ENCODE assay signal across 8 cellular contexts in the genomic region with DNA sequence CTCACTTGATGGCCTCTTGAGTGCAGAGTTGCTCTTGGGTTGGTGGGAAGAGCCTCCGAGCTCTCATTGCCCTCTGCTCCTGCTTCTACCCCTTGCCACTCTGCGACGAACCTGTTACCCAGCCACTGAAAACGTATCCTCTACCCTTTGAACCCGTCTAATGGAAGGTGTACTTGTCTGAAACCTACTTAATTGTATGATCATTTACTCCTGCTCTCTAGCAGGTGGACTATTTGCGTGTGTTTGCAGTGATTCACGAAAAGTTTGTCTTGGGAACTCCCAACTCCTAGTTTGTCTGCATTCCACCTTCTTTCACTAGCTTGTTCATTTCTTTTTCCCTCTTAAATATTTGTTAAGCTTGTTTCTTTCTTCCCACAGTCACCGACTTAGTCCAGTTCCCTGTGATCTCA. TPM values are rescaled to one million over a fixed set of nuclear protein-coding genes. Genes with fewer than 3 reads are reported as not detected.
DNase-seq lines count a peak whose midpoint lies in the region; ATAC-seq and TF ChIP-seq lines count a peak whose summit lies in the region.

No MANE protein-coding gene starts in this region.

- H3K27ac ChIP-seq in DND-41 (ENCODE audit: low read length): peak overlapping the region; percentile 79
- H3K27ac ChIP-seq in HEK293 (ENCODE audit: extremely low read depth, low read depth, low read length): no peak overlapping the region
- H3K27ac ChIP-seq in SU-DHL-6 (ENCODE audit: low read depth, low read length): no peak overlapping the region
- no peak overlapping the region for H3K27ac ChIP-seq in trophoblast cell (ENCODE audit: low read depth, low read length)

- no peak overlapping the region for H2BK120ac ChIP-seq in trophoblast cell (ENCODE audit: insufficient read depth, low read length, poor library complexity)

- no peak overlapping the region for H2BK5ac ChIP-seq in trophoblast cell (ENCODE audit: low read depth, low read length, poor library complexity)

- H3K27me3 ChIP-seq in DND-41 (ENCODE audit: insufficient read depth, low read length, poor library complexity): no peaks in the 10 kb centered on the region
- no peaks in the 10 kb centered on the region for H3K27me3 ChIP-seq in SU-DHL-6 (ENCODE audit: low read length)
- H3K27me3 ChIP-seq in trophoblast cell (ENCODE audit: insufficient read depth, low read length): no peaks in the 10 kb centered on the region

- H3K4me1 ChIP-seq in DND-41 (ENCODE audit: insufficient read depth, low read length) (peaks cover 41% of the 10 kb centered on the region), HEK293 (ENCODE audit: control insufficient read depth, insufficient read depth, low read length) (peaks cover 9% of the 10 kb centered on the region; the same call in 1 of the 2 replicates), trophoblast cell (ENCODE audit: control insufficient read depth in 1 of 2, insufficient read depth in 2 of 2, low read length in 2 of 2) (peaks cover 0 to 3% of the 10 kb centered on the region in 2 experiments)

- CTCF ChIA-PET in HEK293 (lab: Yijun Ruan, JAX): no interaction called here

- POLR2A ChIA-PET in HEK293 (lab: Yijun Ruan, JAX): interaction anchor here (0.6 to 1.7 kb wide), 6 partner anchors 13 to 530 kb away, joined by 4 to 8 read pairs (median 5); a partner anchor contains a TSS

- H4K8ac ChIP-seq in trophoblast cell (ENCODE audit: low read depth, low read length): peak overlapping the region; percentile 91

- H2AK5ac ChIP-seq in trophoblast cell (ENCODE audit: low read length): no peak overlapping the region

- H3K4me3 ChIP-seq in DND-41 (ENCODE audit: low read depth in 1 of 2, low read length in 2 of 2) (peak overlapping the region; percentile 40 to 89), HEK293 (ENCODE audit: low read depth, low read length) (peak overlapping the region; percentile 80), SU-DHL-6 (ENCODE audit: insufficient read depth, low read length, poor library complexity, severe bottlenecking) (peak overlapping the region; percentile 94), fibroblast of the aortic adventitia (ENCODE audit: low read depth, low read length) (peak overlapping the region; percentile 85), trophoblast cell (ENCODE audit: low read depth, low read length) (peak overlapping the region; percentile 80)

- no peak overlapping the region for H3K23ac ChIP-seq in trophoblast cell (ENCODE audit: low read length)

- peak overlapping the region; percentile 34 for H4K12ac ChIP-seq in trophoblast cell (ENCODE audit: low read depth, low read length)

- ATAC-seq in DND-41 (ENCODE audit: insufficient read depth, low read depth) (peak; percentile 17; the same call in 2 of the 3 replicates), HG03378 (IDR thresholded peaks at IDR 0.05; ENCODE audit: unreplicated experiment) (no peak)

- H3K36me3 ChIP-seq in DND-41 (ENCODE audit: insufficient read depth, low read length) (peaks cover 25% of the 10 kb centered on the region; the same call in 1 of the 2 replicates), HEK293 (ENCODE audit: control insufficient read depth in 2 of 2, insufficient read depth in 1 of 2, low read length in 2 of 2) (peaks cover 11 to 36% of the 10 kb centered on the region in 2 experiments), SU-DHL-6 (ENCODE audit: low read length) (peaks cover 31% of the 10 kb centered on the region), trophoblast cell (ENCODE audit: control insufficient read depth in 1 of 2, insufficient read depth in 2 of 2, low read length in 2 of 2) (peaks cover 0 to 2% of the 10 kb centered on the region in 2 experiments)

- peak overlapping the region; percentile 14 for H3K14ac ChIP-seq in trophoblast cell (ENCODE audit: low read length)

- DNase-seq in DND-41: no peak
- peak; percentile 20 for DNase-seq in fibroblast of the aortic adventitia (ENCODE audit: low read depth)
- peak; percentile 28 to 64 for DNase-seq in trophoblast cell
- DNase-seq in GDM1 (lab: John Stamatoyannopoulos, UW): no peak
- DNase-seq in G401 (ENCODE audit: low spot score): no peak

- H3K9ac ChIP-seq in DND-41 (ENCODE audit: low read depth, low read length) (peak overlapping the region; percentile 72), SU-DHL-6 (ENCODE audit: low read length) (peak overlapping the region; percentile 69), trophoblast cell (ENCODE audit: low read length) (no peak overlapping the region)

- H3K4me2 ChIP-seq in DND-41 (ENCODE audit: insufficient read depth, low read length): peak overlapping the region; percentile 95
- peak overlapping the region; percentile 94 for H3K4me2 ChIP-seq in SU-DHL-6 (ENCODE audit: low read depth, low read length, poor library complexity, severe bottlenecking)
- peak overlapping the region; percentile 75 for H3K4me2 ChIP-seq in trophoblast cell (ENCODE audit: low read length)

- H3K9me3 ChIP-seq in DND-41 (ENCODE audit: insufficient read depth, low read length, severe bottlenecking) (no peaks in the 10 kb centered on the region), HEK293 (ENCODE audit: control insufficient read depth, insufficient read depth, low read depth, low read length) (no peaks in the 10 kb centered on the region), SU-DHL-6 (ENCODE audit: insufficient read depth, low read length) (no peaks in the 10 kb centered on the region), trophoblast cell (ENCODE audit: insufficient read depth, low read depth, low read length) (no peaks in the 10 kb centered on the region)

- H2AFZ ChIP-seq in DND-41 (ENCODE audit: low read depth, low read length) (peak overlapping the region; percentile 88), SU-DHL-6 (ENCODE audit: low read depth, low read length, severe bottlenecking) (peak overlapping the region; percentile 96), trophoblast cell (ENCODE audit: insufficient read depth, low read length, poor library complexity) (peak overlapping the region; percentile 82)

- peaks cover 5% of the 10 kb centered on the region for H3K79me1 ChIP-seq in trophoblast cell (ENCODE audit: low read length)

- in situ Hi-C loops in G401 (cut with HindIII; ENCODE audit: low sequenced_read_pairs): no loop called here

- no peaks in the 10 kb centered on the region for H3K9me2 ChIP-seq in SU-DHL-6 (replicated peaks; ENCODE audit: insufficient read depth, low read length)

- H2BK12ac ChIP-seq in trophoblast cell (ENCODE audit: low read length): no peak overlapping the region

- H4K20me1 ChIP-seq in DND-41 (ENCODE audit: insufficient read depth, low read length): no peaks in the 10 kb centered on the region
- H4K20me1 ChIP-seq in SU-DHL-6 (ENCODE audit: low read depth, low read length): no peaks in the 10 kb centered on the region

- no CpG with 5 or more reads among the region's 8 CpGs for WGBS in trophoblast cell (ENCODE audit: extremely low coverage, insufficient coverage, insufficient read length)

- peak overlapping the region; percentile 32 for H3K18ac ChIP-seq in trophoblast cell (ENCODE audit: low read length)

- H3K79me2 ChIP-seq in DND-41 (ENCODE audit: insufficient read depth, low read length) (peaks cover 23% of the 10 kb centered on the region), SU-DHL-6 (ENCODE audit: insufficient read depth, low read length) (peaks cover 15% of the 10 kb centered on the region; the same call in 1 of the 2 replicates), trophoblast cell (ENCODE audit: control insufficient read depth, insufficient read depth, low read length, poor library complexity) (peaks cover 4% of the 10 kb centered on the region)

- peak overlapping the region; percentile 49 for H4K91ac ChIP-seq in trophoblast cell (ENCODE audit: low read depth, low read length)

- no peaks in the 10 kb centered on the region for H3F3A ChIP-seq in SU-DHL-6 (ENCODE audit: insufficient read depth)

- TF ChIP-seq CTCF in DND-41 (IDR thresholded peaks at IDR 0.05; ENCODE audit: borderline replicate concordance, extremely low read depth, low read length, poor library complexity, severe bottlenecking): no peak
- TF ChIP-seq CTCF in HEK293 (tag by site-specific recombination; IDR thresholded peaks at IDR 0.05): no peak
- TF ChIP-seq CTCF in SU-DHL-6 (IDR thresholded peaks at IDR 0.05; ENCODE audit: insufficient read depth, low read length, poor library complexity, severe bottlenecking): no peak
- TF ChIP-seq CTCF in fibroblast of the aortic adventitia (IDR thresholded peaks at IDR 0.05; ENCODE audit: insufficient read depth, low read length): no peak

- no peak overlapping the region for H3K4ac ChIP-seq in trophoblast cell (ENCODE audit: low read depth, low read length)

TF ChIP-seq in HEK293, 187 proteins besides CTCF, POLR2A, EP300 and RAD21 (continues in another document):
- TF ChIP-seq SCRT2 (tag by site-specific recombination; IDR thresholded peaks at IDR 0.05) (peak; percentile 58), ZNF214 (tag by site-specific recombination; IDR thresholded peaks at IDR 0.05; ENCODE audit: borderline replicate concordance) (no peak)
- TF ChIP-seq, protein P1, sequence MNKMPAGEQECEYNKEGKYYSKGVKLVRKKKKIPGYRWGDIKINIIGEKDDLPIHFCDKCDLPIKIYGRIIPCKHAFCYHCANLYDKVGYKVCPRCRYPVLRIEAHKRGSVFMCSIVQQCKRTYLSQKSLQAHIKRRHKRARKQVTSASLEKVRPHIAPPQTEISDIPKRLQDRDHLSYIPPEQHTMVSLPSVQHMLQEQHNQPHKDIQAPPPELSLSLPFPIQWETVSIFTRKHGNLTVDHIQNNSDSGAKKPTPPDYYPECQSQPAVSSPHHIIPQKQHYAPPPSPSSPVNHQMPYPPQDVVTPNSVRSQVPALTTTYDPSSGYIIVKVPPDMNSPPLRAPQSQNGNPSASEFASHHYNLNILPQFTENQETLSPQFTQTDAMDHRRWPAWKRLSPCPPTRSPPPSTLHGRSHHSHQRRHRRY (tag by site-specific recombination; IDR thresholded peaks at IDR 0.05): no peak

RNA-seq across cellular contexts. Expression of a gene that starts 0.5 kb away (rescaled TPM):
- 25.9 and 31.4 TPM in 2 replicates for total RNA-seq in fibroblast of the aortic adventitia (ENCODE audit: low replicate concordance)
- polyA plus RNA-seq in trophoblast cell (2013): 14.0 and 15.9 TPM in 2 replicates
- 3.7 and 11.0 TPM in 2 replicates for total RNA-seq in G401 (2014; rRNA removed; shearing (Covaris generic))

Comparison
In these comparisons a context has a peak if more than half of its experiments do, and no peak if none do; other contexts are left out.
1. DNase-seq: peak in fibroblast of the aortic adventitia (single experiment) and trophoblast cell (2 of 2); none in DND-41 (single experiment), GDM1 (single experiment) and G401 (single experiment).
2. Peak in every context shown above with its lines, with median percentiles within 50 percentile points of each other: H2AFZ ChIP-seq, H3K4me2 ChIP-seq and H3K4me3 ChIP-seq.